14 cellular contexts compared by ENCODE assay signal in genomic region chr3:142645236-142645793, GRCh38. TPM values are rescaled to one million over a fixed set of nuclear protein-coding genes. Genes with fewer than 3 reads are reported as not detected.
A peak's percentile ranks its signal among the peaks of the same experiment; 100 is the strongest.
DNase-seq lines count a peak whose midpoint lies in the region; ATAC-seq, FAIRE-seq and TF ChIP-seq lines count a peak whose summit lies in the region.
"Had no signal": no experiment of that assay in that cellular context is flagged by ENCODE, and none has a peak within 500 bp of the region (broad histone marks: within the 10 kb centered on the region; RNA-seq: fewer than 3 reads in every experiment).

No MANE protein-coding gene starts in this region.

- 75 to 82% methylated on average over 2 of the region's 2 CpGs for WGBS in pancreas, 2 donors
- WGBS in spleen, 5 donors = 57 to 81% (median 75%) methylated on average over 2 of the region's 2 CpGs
- 34 to 75% methylated on average over 2 of the region's 2 CpGs for WGBS in sigmoid colon, 2 donors

- H3K27ac ChIP-seq in SJSA1 (peak overlapping the region; percentile 62), pancreas (peak overlapping the region in 1 of 4 donors; percentile 37), spleen (no peak overlapping the region), vagina (no peak overlapping the region), sigmoid colon (no peak overlapping the region)
- H3K27ac ChIP-seq: ascending aorta, heart left ventricle, neutrophil had no signal

- DNase-seq in H54 (ENCODE audit: insufficient read length, low spot score) (peak; percentile 53), SJSA1 (ENCODE audit: low read depth in 1 of 2, low spot score in 2 of 2) (peak in 1 of 2 experiments; percentile 20), fibroblast of mammary gland (ENCODE audit: low read depth) (peak; percentile 36), pancreas (no peak), spleen (no peak), vagina (ENCODE audit: extremely low spot score in 2 of 2) (no peak), NCI-H2107 treated with DMSO at 0.1 percent for 48 hours (lab: John Stamatoyannopoulos, UW; ENCODE audit: unreplicated experiment) (no peak), sigmoid colon (no peak)
- DNase-seq: DMS153, heart left ventricle, SIG-M5 had no signal

- peak in 3 of 4 donors; percentile 56 to 79 (median 73) for ATAC-seq in pancreas
- ATAC-seq: heart left ventricle had no signal

- TF ChIP-seq EP300 in sigmoid colon (IDR thresholded peaks at IDR 0.05) = no peak

- no peaks in the 10 kb centered on the region for H3K36me3 ChIP-seq in SJSA1
- no peaks in the 10 kb centered on the region for H3K36me3 ChIP-seq in pancreas
- H3K36me3 ChIP-seq in spleen = no peaks in the 10 kb centered on the region
- H3K36me3 ChIP-seq in vagina = no peaks in the 10 kb centered on the region
- H3K36me3 ChIP-seq in sigmoid colon = no peaks in the 10 kb centered on the region
- H3K36me3 ChIP-seq: ascending aorta, HAP-1, heart left ventricle, neutrophil had no signal

- FAIRE-seq in H54 (lab: Jason Lieb, UNC) = peak; percentile 91
- no peak for FAIRE-seq in pancreas (lab: Jason Lieb, UNC)

- no peaks in the 10 kb centered on the region for H3K9me3 ChIP-seq in SJSA1 (replicated peaks)
- H3K9me3 ChIP-seq in pancreas = no peaks in the 10 kb centered on the region
- H3K9me3 ChIP-seq in spleen = no peaks in the 10 kb centered on the region
- no peaks in the 10 kb centered on the region for H3K9me3 ChIP-seq in vagina
- no peaks in the 10 kb centered on the region for H3K9me3 ChIP-seq in sigmoid colon
- H3K9me3 ChIP-seq: ascending aorta, HAP-1, heart left ventricle, neutrophil had no signal

- H3K4me1 ChIP-seq in SJSA1 (replicated peaks) (peaks cover 6% of the 10 kb centered on the region; the same call in 1 of the 2 replicates), pancreas (peaks cover 0 to 5% (median 0%) of the 10 kb centered on the region in 3 donors), spleen (no peaks in the 10 kb centered on the region), vagina (no peaks in the 10 kb centered on the region), sigmoid colon (no peaks in the 10 kb centered on the region)
- H3K4me1 ChIP-seq: ascending aorta, HAP-1, heart left ventricle had no signal

- TF ChIP-seq POLR2A in H54 (IDR thresholded peaks at IDR 0.05; ENCODE audit: low read depth, low read length) (no peak), spleen (IDR thresholded peaks at IDR 0.05) (no peak), vagina (IDR thresholded peaks at IDR 0.05) (no peak), sigmoid colon (IDR thresholded peaks at IDR 0.05) (no peak)

- H3K27me3 ChIP-seq in SJSA1 (replicated peaks) = no peaks in the 10 kb centered on the region
- H3K27me3 ChIP-seq in pancreas = no peaks in the 10 kb centered on the region
- H3K27me3 ChIP-seq in spleen (replicated peaks in 1 of 7) = no peaks in the 10 kb centered on the region
- H3K27me3 ChIP-seq in vagina = no peaks in the 10 kb centered on the region
- no peaks in the 10 kb centered on the region for H3K27me3 ChIP-seq in sigmoid colon
- H3K27me3 ChIP-seq: ascending aorta, heart left ventricle, neutrophil had no signal

- no peak overlapping the region for H3K4me3 ChIP-seq in SJSA1
- H3K4me3 ChIP-seq in fibroblast of mammary gland (ENCODE audit: control insufficient read depth, low read depth, low read length) = no peak overlapping the region
- no peak overlapping the region for H3K4me3 ChIP-seq in pancreas
- H3K4me3 ChIP-seq in spleen = no peak overlapping the region
- H3K4me3 ChIP-seq in vagina = no peak overlapping the region
- no peak overlapping the region for H3K4me3 ChIP-seq in sigmoid colon
- H3K4me3 ChIP-seq: ascending aorta, HAP-1, heart left ventricle had no signal

- no peak for TF ChIP-seq CTCF in fibroblast of mammary gland (conservative IDR thresholded peaks at IDR 0.05; ENCODE audit: control insufficient read depth, insufficient read depth, low read depth, low read length)
- TF ChIP-seq CTCF in pancreas (IDR thresholded peaks at IDR 0.05) = no peak
- TF ChIP-seq CTCF in spleen (IDR thresholded peaks at IDR 0.05 in 8 of 11, conservative IDR thresholded peaks at IDR 0.05 in 3 of 11) = no peak
- no peak for TF ChIP-seq CTCF in vagina (IDR thresholded peaks at IDR 0.05)
- no peak for TF ChIP-seq CTCF in sigmoid colon (IDR thresholded peaks at IDR 0.05)

- intact Hi-C loops in pancreas (cut with DNase I) (no loop called here), spleen (cut with DNase I; ENCODE audit: low total_unique reads) (no loop called here), vagina (cut with DNase I) (no loop called here), sigmoid colon (cut with DNase I) (no loop called here)

RNA-seq across cellular contexts. Expression of gene PLS1, which starts 49.1 kb away (rescaled TPM):
- 5.2 and 5.4 TPM in 2 replicates for total RNA-seq in SJSA1 (2014; rRNA removed; shearing (Covaris generic))
- total RNA-seq in pancreas (10 to 100 TPM in 3 of 6 donors, 1 to 10 TPM in 3; 7.6 to 23.6 (median 11.4) TPM), spleen (1 to 10 TPM in 6 of 7 donors, under 1 TPM in 1; 0.91 to 3.0 (median 1.7) TPM), vagina (3.9 TPM), sigmoid colon (1 to 10 TPM in 2 of 4 donors, under 1 TPM in 2; 0.55 to 1.8 (median 0.92) TPM)
- polyA plus RNA-seq in pancreas (10 to 100 TPM in 1 of 2 donors, 1 to 10 TPM in 1; 3.0 to 10.6 TPM), spleen (under 1 TPM; 0.09 to 0.45 (median 0.26) TPM), sigmoid colon (100 to 1,000 TPM; 123 to 366 (median 229) TPM)

Comparison
In these comparisons a context has a peak if more than half of its experiments do, and no peak if none do; other contexts are left out.
1. DNase-seq: peak in H54 (single experiment) and fibroblast of mammary gland (single experiment); none in pancreas (0 of 6), spleen (single experiment), vagina (0 of 2), NCI-H2107 treated with DMSO at 0.1 percent for 48 hours (single experiment) and sigmoid colon (single experiment).